ENCODE assay signal across 21 cellular contexts in the genomic region with DNA sequence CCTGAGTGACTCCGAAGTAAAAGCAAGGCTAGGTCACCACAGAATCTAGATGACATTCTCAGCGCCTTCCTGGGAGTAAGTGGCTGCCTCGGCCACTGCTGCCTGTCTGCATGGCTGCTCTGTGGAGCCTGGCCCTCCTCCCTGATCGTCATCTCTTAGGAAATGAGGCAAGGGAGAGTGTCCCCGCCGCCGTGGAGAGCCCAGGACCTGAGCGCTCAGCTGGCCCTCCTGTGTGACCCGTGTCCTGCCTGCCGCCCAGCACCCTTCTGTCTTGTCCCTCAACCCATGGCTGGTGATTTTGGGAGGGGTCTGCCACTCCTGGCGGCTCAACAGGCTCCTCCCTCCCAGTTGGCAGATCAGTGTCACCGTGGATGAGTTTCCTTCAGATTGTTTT.
DNase-seq lines count a peak whose midpoint lies in the region; ATAC-seq and TF ChIP-seq lines count a peak whose summit lies in the region.
"Had no signal": no experiment of that assay in that cellular context is flagged by ENCODE, and none has a peak within 500 bp of the region (broad histone marks: within the 10 kb centered on the region; RNA-seq: fewer than 3 reads in every experiment).

No MANE protein-coding gene starts in this region.

- no peaks in the 10 kb centered on the region for H3K9me3 Mint-ChIP-seq in CD4-positive, alpha-beta T cell
- no peaks in the 10 kb centered on the region for H3K9me3 Mint-ChIP-seq in activated CD8-positive, alpha-beta memory T cell treated with anti-CD3 and anti-CD28 coated beads, Interleukin-2, amount 10 ng/mL, durations not matched to agents 7 days and 5 days (ENCODE audit: low read depth)
- H3K9me3 Mint-ChIP-seq: IgD-negative memory B cell had no signal

- H3K27ac Mint-ChIP-seq in CD4-positive, alpha-beta T cell: peak overlapping the region; percentile 62
- H3K27ac Mint-ChIP-seq in activated CD8-positive, alpha-beta memory T cell treated with anti-CD3 and anti-CD28 coated beads, Interleukin-2, amount 10 ng/mL, durations not matched to agents 7 days and 5 days: no peak overlapping the region
- H3K27ac Mint-ChIP-seq: IgD-negative memory B cell had no signal

- no peak for ATAC-seq in CD4-positive, alpha-beta T cell (ENCODE audit: poor library complexity)
- ATAC-seq in activated CD8-positive, alpha-beta memory T cell treated with anti-CD3 and anti-CD28 coated beads, Interleukin-2, amount 10 ng/mL, durations not matched to agents 7 days and 5 days: no peak
- ATAC-seq: Panc1 had no signal

- WGBS in testis, 2 donors: 85 to 88% methylated on average over 7 to 12 of the region's 12 CpGs

- H3K9me3 ChIP-seq in CD4-positive, alpha-beta T cell (ENCODE audit: control insufficient read depth, low read length): no peaks in the 10 kb centered on the region
- H3K9me3 ChIP-seq in testis: no peaks in the 10 kb centered on the region
- no peaks in the 10 kb centered on the region for H3K9me3 ChIP-seq in osteoblast (ENCODE audit: low read depth, low read length)
- H3K9me3 ChIP-seq in colonic mucosa: no peaks in the 10 kb centered on the region
- H3K9me3 ChIP-seq: SK-N-SH had no signal

- H3K4me1 Mint-ChIP-seq in CD4-positive, alpha-beta T cell (ENCODE audit: low read depth): peaks cover 24% of the 10 kb centered on the region
- peaks cover 21% of the 10 kb centered on the region for H3K4me1 Mint-ChIP-seq in activated CD8-positive, alpha-beta memory T cell treated with anti-CD3 and anti-CD28 coated beads, Interleukin-2, amount 10 ng/mL, durations not matched to agents 7 days and 5 days

- no peak for DNase-seq in CD4-positive, alpha-beta T cell
- peak; percentile 21 for DNase-seq in activated CD8-positive, alpha-beta memory T cell treated with anti-CD3 and anti-CD28 coated beads, Interleukin-2, amount 10 ng/mL, durations not matched to agents 7 days and 5 days
- DNase-seq in mesenteric fat pad (ENCODE audit: low spot score): peak; percentile 86
- DNase-seq in testis: peak; percentile 11
- DNase-seq in osteoblast (ENCODE audit: insufficient read length, low spot score, missing footprints): no peak
- DNase-seq in activated CD4-positive, alpha-beta T cell treated with anti-CD3 and anti-CD28 coated beads, Interleukin-2, amount 50 U/mL, for 1 hour: no peak
- DNase-seq in colonic mucosa: no peak
- DNase-seq: Calu3, DMS79 treated with DMSO at 0.1 percent for 48 hours, GF-D8, MM.1S, NCI-H1694, NCI-H2029 treated with DMSO at 0.1 percent for 48 hours, NCI-H69, SK-N-SH had no signal

- H3K4me2 ChIP-seq in osteoblast (ENCODE audit: insufficient read depth, low read length): no peak overlapping the region
- H3K4me2 ChIP-seq: KMS-11, SK-N-SH had no signal

- peak overlapping the region; percentile 7 for H3K4me3 Mint-ChIP-seq in CD4-positive, alpha-beta T cell
- H3K4me3 Mint-ChIP-seq in activated CD8-positive, alpha-beta memory T cell treated with anti-CD3 and anti-CD28 coated beads, Interleukin-2, amount 10 ng/mL, durations not matched to agents 7 days and 5 days: no peak overlapping the region
- H3K4me3 Mint-ChIP-seq: CD14-positive monocyte, IgD-negative memory B cell had no signal

- no peak overlapping the region for H3K4me3 ChIP-seq in testis
- no peak overlapping the region for H3K4me3 ChIP-seq in osteoblast (ENCODE audit: insufficient read depth, low read length)
- no peak overlapping the region for H3K4me3 ChIP-seq in colonic mucosa

- no peak overlapping the region for H3K27ac ChIP-seq in CD4-positive, alpha-beta T cell (ENCODE audit: low read depth, low read length)
- no peak overlapping the region for H3K27ac ChIP-seq in testis
- H3K27ac ChIP-seq in osteoblast (ENCODE audit: low read depth, low read length): no peak overlapping the region
- no peak overlapping the region for H3K27ac ChIP-seq in colonic mucosa
- H3K27ac ChIP-seq: HL-60, KMS-11, RWPE1 had no signal

- H4K20me1 ChIP-seq in osteoblast (ENCODE audit: insufficient read depth, low read length): no peaks in the 10 kb centered on the region

- no peaks in the 10 kb centered on the region for H3K79me2 ChIP-seq in osteoblast (ENCODE audit: insufficient read depth, low read length)

- intact Hi-C loops in CD4-positive, alpha-beta T cell (cut with DNase I, micrococcal nuclease): no loop called here
- intact Hi-C loops in testis (cut with DNase I; ENCODE audit: low total_unique reads) (no loop called here), colonic mucosa (cut with DNase I) (no loop called here)

- no peaks in the 10 kb centered on the region for H3K36me3 Mint-ChIP-seq in CD4-positive, alpha-beta T cell (ENCODE audit: low read depth)
- no peaks in the 10 kb centered on the region for H3K36me3 Mint-ChIP-seq in activated CD8-positive, alpha-beta memory T cell treated with anti-CD3 and anti-CD28 coated beads, Interleukin-2, amount 10 ng/mL, durations not matched to agents 7 days and 5 days
- H3K36me3 Mint-ChIP-seq: CD14-positive monocyte, IgD-negative memory B cell had no signal

- no peaks in the 10 kb centered on the region for H3K27me3 Mint-ChIP-seq in CD4-positive, alpha-beta T cell
- H3K27me3 Mint-ChIP-seq in activated CD8-positive, alpha-beta memory T cell treated with anti-CD3 and anti-CD28 coated beads, Interleukin-2, amount 10 ng/mL, durations not matched to agents 7 days and 5 days: peaks cover 30% of the 10 kb centered on the region
- H3K27me3 Mint-ChIP-seq: IgD-negative memory B cell had no signal

- no peak for TF ChIP-seq POLR2A in testis (IDR thresholded peaks at IDR 0.05)

- POLR2A ChIA-PET in CD4-positive, alpha-beta T cell (lab: Charles Lee): no interaction called here

- H3K36me3 ChIP-seq in testis (ENCODE audit: low read depth, missing control alignments): no peaks in the 10 kb centered on the region
- no peaks in the 10 kb centered on the region for H3K36me3 ChIP-seq in osteoblast (ENCODE audit: insufficient read depth, low read length)
- no peaks in the 10 kb centered on the region for H3K36me3 ChIP-seq in colonic mucosa

- CTCF ChIA-PET in CD4-positive, alpha-beta T cell (lab: Charles Lee): no interaction called here
- CTCF ChIA-PET in activated CD8-positive, alpha-beta memory T cell treated with anti-CD3 and anti-CD28 coated beads, Interleukin-2, amount 10 ng/mL, durations not matched to agents 7 days and 5 days (lab: Charles Lee): interaction anchor here (1.3 kb wide), 1 partner anchor 269 kb away, joined by 5 read pairs; no protein-coding TSS in a partner anchor

- TF ChIP-seq CTCF in CD4-positive, alpha-beta T cell (IDR thresholded peaks at IDR 0.05): no peak
- TF ChIP-seq CTCF in testis (IDR thresholded peaks at IDR 0.05) (no peak), osteoblast (IDR thresholded peaks at IDR 0.05; ENCODE audit: extremely low read depth, low read depth, low read length) (no peak), colonic mucosa (IDR thresholded peaks at IDR 0.05) (no peak)

- no peaks in the 10 kb centered on the region for H3K27me3 ChIP-seq in CD4-positive, alpha-beta T cell (ENCODE audit: control insufficient read depth, insufficient read depth, low read length)
- H3K27me3 ChIP-seq in testis (no peaks in the 10 kb centered on the region), osteoblast (ENCODE audit: insufficient read depth, low read length) (peaks cover 27% of the 10 kb centered on the region), colonic mucosa (no peaks in the 10 kb centered on the region)

- peaks cover 7% of the 10 kb centered on the region for H3K4me1 ChIP-seq in testis
- H3K4me1 ChIP-seq in osteoblast (ENCODE audit: insufficient read depth, low read length): peaks cover under 1% of the 10 kb centered on the region
- H3K4me1 ChIP-seq in colonic mucosa: no peaks in the 10 kb centered on the region

- no peak overlapping the region for H3K9ac ChIP-seq in colonic mucosa (ENCODE audit: low read depth in 2 of 2, low read length in 2 of 2)
- H3K9ac ChIP-seq: KMS-11, SK-N-SH had no signal

- no peak overlapping the region for H2AFZ ChIP-seq in osteoblast (ENCODE audit: low read length)

Comparison
In these comparisons a context has a peak if more than half of its experiments do, and no peak if none do; other contexts are left out.
1. DNase-seq: peak in activated CD8-positive, alpha-beta memory T cell treated with anti-CD3 and anti-CD28 coated beads, Interleukin-2, amount 10 ng/mL, durations not matched to agents 7 days and 5 days (single experiment), mesenteric fat pad (single experiment) and testis (single experiment); none in CD4-positive, alpha-beta T cell (0 of 10), osteoblast (single experiment), activated CD4-positive, alpha-beta T cell treated with anti-CD3 and anti-CD28 coated beads, Interleukin-2, amount 50 U/mL, for 1 hour (single experiment) and colonic mucosa (single experiment).